8 cellular contexts compared by ENCODE assay signal in the genomic region with DNA sequence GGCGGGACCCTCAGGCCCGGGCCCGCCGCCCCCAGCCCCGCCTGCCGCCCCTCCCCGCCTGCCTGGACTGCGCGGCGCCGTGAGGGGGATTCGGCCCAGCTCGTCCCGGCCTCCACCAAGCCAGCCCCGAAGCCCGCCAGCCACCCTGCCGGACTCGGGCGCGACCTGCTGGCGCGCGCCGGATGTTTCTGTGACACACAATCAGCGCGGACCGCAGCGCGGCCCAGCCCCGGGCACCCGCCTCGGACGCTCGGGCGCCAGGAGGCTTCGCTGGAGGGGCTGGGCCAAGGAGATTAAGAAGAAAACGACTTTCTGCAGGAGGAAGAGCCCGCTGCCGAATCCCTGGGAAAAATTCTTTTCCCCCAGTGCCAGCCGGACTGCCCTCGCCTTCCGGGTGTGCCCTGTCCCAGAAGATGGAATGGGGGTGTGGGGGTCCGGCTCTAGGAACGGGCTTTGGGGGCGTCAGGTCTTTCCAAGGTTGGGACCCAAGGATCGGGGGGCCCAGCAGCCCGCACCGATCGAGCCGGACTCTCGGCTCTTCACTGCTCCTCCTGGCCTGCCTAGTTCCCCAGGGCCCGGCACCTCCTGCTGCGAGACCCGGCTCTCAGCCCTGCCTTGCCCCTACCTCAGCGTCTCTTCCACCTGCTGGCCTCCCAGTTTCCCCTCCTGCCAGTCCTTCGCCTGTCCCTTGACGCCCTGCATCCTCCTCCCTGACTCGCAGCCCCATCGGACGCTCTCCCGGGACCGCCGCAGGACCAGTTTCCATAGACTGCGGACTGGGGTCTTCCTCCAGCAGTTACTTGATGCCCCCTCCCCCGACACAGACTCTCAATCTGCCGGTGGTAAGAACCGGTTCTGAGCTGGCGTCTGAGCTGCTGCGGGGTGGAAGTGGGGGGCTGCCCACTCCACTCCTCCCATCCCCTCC.
DNase-seq lines count a peak whose midpoint lies in the region; ATAC-seq and TF ChIP-seq lines count a peak whose summit lies in the region.

No MANE protein-coding gene starts in this region.

- no peaks in the 10 kb centered on the region for H3K36me3 ChIP-seq in esophagus muscularis mucosa
- no peaks in the 10 kb centered on the region for H3K36me3 ChIP-seq in neuronal stem cell (replicated peaks in 1 of 2; ENCODE audit: control insufficient read depth in 2 of 2, insufficient read depth in 2 of 2, low read length in 2 of 2)

- H2BK15ac ChIP-seq in neuronal stem cell (ENCODE audit: low read length): peak overlapping the region; percentile 46

- ATAC-seq in GM21737 (IDR thresholded peaks at IDR 0.05; ENCODE audit: unreplicated experiment) (no peak), HG02588 (IDR thresholded peaks at IDR 0.05; ENCODE audit: unreplicated experiment) (no peak)

- no peak overlapping the region for H4K8ac ChIP-seq in neuronal stem cell (ENCODE audit: low read depth, low read length)

- no peak overlapping the region for H3K23ac ChIP-seq in neuronal stem cell (ENCODE audit: low read depth, low read length, poor library complexity)

- H3K79me1 ChIP-seq in neuronal stem cell (ENCODE audit: low read depth, low read length): no peaks in the 10 kb centered on the region

- H3K27me3 ChIP-seq in esophagus muscularis mucosa (peaks cover 5 to 100% (median 67%) of the 10 kb centered on the region in 4 donors), neuronal stem cell (ENCODE audit: control insufficient read depth in 3 of 3, insufficient read depth in 3 of 3, low read depth in 1 of 3, low read length in 3 of 3) (peaks cover 38 to 99% (median 98%) of the 10 kb centered on the region in 3 experiments)

- H2BK120ac ChIP-seq in neuronal stem cell (ENCODE audit: low read depth, low read length): no peak overlapping the region

- intact Hi-C loops in esophagus muscularis mucosa (cut with DNase I): no loop called here

- H3K9ac ChIP-seq in neuronal stem cell (ENCODE audit: low read depth, low read length, poor library complexity): peak overlapping the region; percentile 70

- peak overlapping the region; percentile 67 for H3K4me2 ChIP-seq in neuronal stem cell (ENCODE audit: insufficient read depth, low read length, poor library complexity, severe bottlenecking)

- peak overlapping the region; percentile 80 for H2AFZ ChIP-seq in neuronal stem cell (ENCODE audit: low read length)

- no peak for TF ChIP-seq EP300 in esophagus muscularis mucosa (IDR thresholded peaks at IDR 0.05)

- H3K4me1 ChIP-seq in esophagus muscularis mucosa (peaks cover 32 to 45% (median 43%) of the 10 kb centered on the region in 4 donors), neuronal stem cell (ENCODE audit: control insufficient read depth in 2 of 2, insufficient read depth in 1 of 2, low read depth in 1 of 2, low read length in 2 of 2) (peaks cover 9 to 11% of the 10 kb centered on the region in 2 donors)

- peak overlapping the region; percentile 92 for H2BK12ac ChIP-seq in neuronal stem cell (ENCODE audit: low read length)

- peak overlapping the region; percentile 78 for H3K18ac ChIP-seq in neuronal stem cell (ENCODE audit: low read length)

- H3K4me3 ChIP-seq in esophagus muscularis mucosa (peak overlapping the region; percentile 45 to 58 (median 51)), neuronal stem cell (ENCODE audit: low read length in 2 of 2) (peak overlapping the region in 1 of 2 donors; percentile 9)

- DNase-seq in AG08396 (ENCODE audit: low spot score): peak; percentile 72
- peak; percentile 83 for DNase-seq in GM20000 (ENCODE audit: low spot score)
- DNase-seq in UCSD-AML1 (lab: John Stamatoyannopoulos, UW; ENCODE audit: unreplicated experiment): peak; percentile 53
- DNase-seq in esophagus muscularis mucosa (ENCODE audit: extremely low spot score): no peak
- peak; percentile 62 for DNase-seq in neuronal stem cell (ENCODE audit: low spot score)
- no peak for DNase-seq in inferior parietal cortex (ENCODE audit: extremely low spot score)

- H2BK5ac ChIP-seq in neuronal stem cell (ENCODE audit: low read length): no peak overlapping the region

- no peak overlapping the region for H3K4ac ChIP-seq in neuronal stem cell (ENCODE audit: low read length)

- no peak overlapping the region for H3K14ac ChIP-seq in neuronal stem cell (ENCODE audit: low read length)

- no peak overlapping the region for H2AK5ac ChIP-seq in neuronal stem cell (ENCODE audit: low read depth, low read length)

- no peak for TF ChIP-seq POLR2A in esophagus muscularis mucosa (IDR thresholded peaks at IDR 0.05; ENCODE audit: low read depth)

- H3K9me3 ChIP-seq in esophagus muscularis mucosa (no peaks in the 10 kb centered on the region), neuronal stem cell (replicated peaks in 1 of 2; ENCODE audit: control insufficient read depth in 2 of 2, insufficient read depth in 1 of 2, low read depth in 1 of 2, low read length in 2 of 2) (peaks cover 0 to 2% of the 10 kb centered on the region in 2 donors)

- H4K91ac ChIP-seq in neuronal stem cell (ENCODE audit: low read depth, low read length, poor library complexity): no peak overlapping the region

- no peak overlapping the region for H3K27ac ChIP-seq in esophagus muscularis mucosa (replicated peaks in 1 of 4)
- no peak overlapping the region for H3K27ac ChIP-seq in neuronal stem cell (replicated peaks; ENCODE audit: low read length)

- 2% methylated on average over 25 of the region's 69 CpGs for WGBS in esophagus muscularis mucosa
- no CpG with 5 or more reads among the region's 69 CpGs for WGBS in neuronal stem cell (ENCODE audit: extremely low coverage in 2 of 2, insufficient read length in 2 of 2, insufficient replicate concordance in 1 of 2), 2 donors

- TF ChIP-seq CTCF in GM20000 (IDR thresholded peaks at IDR 0.05; ENCODE audit: extremely low read depth, missing control alignments): no peak
- TF ChIP-seq CTCF in esophagus muscularis mucosa (IDR thresholded peaks at IDR 0.05): peak in 1 of 3 experiments; percentile 21

Comparison
In these comparisons a context has a peak if more than half of its experiments do, and no peak if none do; other contexts are left out.
1. DNase-seq: peak in AG08396 (single experiment), GM20000 (single experiment), UCSD-AML1 (single experiment) and neuronal stem cell (single experiment); none in esophagus muscularis mucosa (single experiment) and inferior parietal cortex (single experiment).